In the genomic region with DNA sequence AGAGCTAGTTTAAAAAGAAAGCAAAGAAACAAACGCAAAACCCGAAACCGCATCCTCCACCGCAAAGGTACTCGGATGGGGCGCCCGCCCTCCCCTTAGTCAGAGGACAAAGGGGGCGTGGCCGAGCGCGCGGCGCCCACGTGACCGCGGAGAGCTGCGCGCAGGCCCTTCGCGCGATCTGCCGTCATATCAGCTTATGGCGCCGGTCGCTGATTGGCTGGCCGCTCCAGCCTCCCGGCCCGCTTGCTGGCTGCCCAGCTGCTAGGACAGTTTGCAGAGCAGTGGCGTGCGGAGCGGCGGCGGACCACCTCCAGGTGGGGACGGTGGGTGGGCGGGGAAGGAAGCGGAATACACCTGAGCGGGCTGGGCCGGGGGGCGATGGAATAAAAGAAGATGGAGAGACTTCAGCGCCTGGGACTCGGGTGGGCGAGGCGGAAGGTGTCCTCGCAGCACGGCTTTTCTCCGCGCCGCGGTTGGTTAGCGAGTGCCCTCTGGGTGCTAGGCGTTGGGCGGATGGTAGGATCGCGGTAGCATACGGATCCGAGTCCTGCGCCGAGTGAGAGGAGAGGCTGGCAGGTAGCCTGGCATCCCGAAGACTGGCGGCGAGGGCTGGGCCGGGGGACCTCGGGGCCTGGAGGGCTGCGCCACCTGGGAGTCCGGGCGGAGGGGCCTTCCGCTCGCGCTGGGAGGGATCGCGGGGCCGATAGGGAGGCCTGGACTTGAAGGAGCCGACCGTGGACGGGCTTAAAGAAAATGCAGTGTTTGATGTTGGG, we compare ENCODE assay signal across 8 cellular contexts.
DNase-seq lines count a peak whose midpoint lies in the region; ATAC-seq lines count a peak whose summit lies in the region.

A gene with protein sequence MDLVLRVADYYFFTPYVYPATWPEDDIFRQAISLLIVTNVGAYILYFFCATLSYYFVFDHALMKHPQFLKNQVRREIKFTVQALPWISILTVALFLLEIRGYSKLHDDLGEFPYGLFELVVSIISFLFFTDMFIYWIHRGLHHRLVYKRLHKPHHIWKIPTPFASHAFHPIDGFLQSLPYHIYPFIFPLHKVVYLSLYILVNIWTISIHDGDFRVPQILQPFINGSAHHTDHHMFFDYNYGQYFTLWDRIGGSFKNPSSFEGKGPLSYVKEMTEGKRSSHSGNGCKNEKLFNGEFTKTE (plus strand): TSS at position 269 of the 773 bp plus-strand sequence. CDS start 10,605 bp downstream, outside the sequence.

- peaks cover 22% of the 10 kb centered on the region for H3K4me1 ChIP-seq in BLaER1

- peak; percentile 96 for ATAC-seq in GM19328 (IDR thresholded peaks at IDR 0.05; ENCODE audit: unreplicated experiment)
- peak; percentile 92 for ATAC-seq in HG03520 (IDR thresholded peaks at IDR 0.05; ENCODE audit: unreplicated experiment)

- H3K9ac ChIP-seq in BLaER1 = peak within 1 kb of the TSS; percentile 85

- peak within 1 kb of the TSS; percentile 78 for H3K4me3 ChIP-seq in BLaER1

- H3K27me3 ChIP-seq in BLaER1 = no peaks in the 10 kb centered on the region

- DNase-seq in NCI-H69 (lab: John Stamatoyannopoulos, UW) (peak; percentile 98), dedifferentiated amniotic fluid mesenchymal stem cell (ENCODE audit: extremely low spot score) (peak; percentile 84), left kidney (ENCODE audit: low read depth, low spot score) (peak; percentile 98)
- DNase-seq in activated CD4-positive, alpha-beta T cell treated with anti-CD3 and anti-CD28 coated beads, Interleukin-2, amount 50 U/mL, for 1 hour = peak; percentile 95
- DNase-seq in stimulated activated CD4-positive, alpha-beta T cell treated with anti-CD3 and anti-CD28 coated beads, Interleukin-2, amount 100 ng/mL, for 24 hours = peak; percentile 94

- H3K36me3 ChIP-seq in BLaER1 = peaks cover 17% of the 10 kb centered on the region; the same call in 1 of the 2 replicates

- H3K27ac ChIP-seq in BLaER1 = peak within 1 kb of the TSS; percentile 79

- H3K9me3 ChIP-seq in BLaER1 = no peaks in the 10 kb centered on the region

- peak within 1 kb of the TSS; percentile 94 for H3K4me2 ChIP-seq in BLaER1

- peaks cover 44% of the 10 kb centered on the region for H4K20me1 ChIP-seq in BLaER1

Comparison
In these comparisons a context has a peak if more than half of its experiments do, and no peak if none do; other contexts are left out.
1. Peak in every context shown above with its lines: DNase-seq, ATAC-seq, H3K4me3 ChIP-seq and H3K27ac ChIP-seq.